In genomic region chr6:106510090-106510970, GRCh38 we compare ENCODE assay signal across 8 cellular contexts.
DNase-seq lines count a peak whose midpoint lies in the region; ATAC-seq and TF ChIP-seq lines count a peak whose summit lies in the region.

No MANE protein-coding gene starts in this region.

- peaks cover 9% of the 10 kb centered on the region for H3F3A ChIP-seq in neural progenitor cell (ENCODE audit: low read depth)

- H3K4me2 ChIP-seq in fibroblast of lung (ENCODE audit: extremely low read depth, insufficient read depth, low read length) (peak overlapping the region; percentile 91), neural progenitor cell (peak overlapping the region; percentile 97)

- peaks cover 8% of the 10 kb centered on the region for H3K27me3 ChIP-seq in fibroblast of lung (ENCODE audit: control insufficient read depth, insufficient read depth, low read length)
- peaks cover 92% of the 10 kb centered on the region for H3K27me3 ChIP-seq in neural progenitor cell
- H3K27me3 ChIP-seq in upper lobe of right lung, result no peaks in the 10 kb centered on the region

- intact Hi-C loops in upper lobe of right lung (cut with DNase I), result loop anchor here (10.0 kb wide), 1 partner anchor 1036 kb away; no protein-coding TSS in a partner anchor

- peaks cover 21% of the 10 kb centered on the region for H3K4me1 Mint-ChIP-seq in neural progenitor cell

- ATAC-seq in GM18502 (IDR thresholded peaks at IDR 0.05; ENCODE audit: poor library complexity, unreplicated experiment) (peak; percentile 51), HG02981 (IDR thresholded peaks at IDR 0.05; ENCODE audit: unreplicated experiment) (peak; percentile 39), upper lobe of right lung (peak; percentile 63)

- H3K4me1 ChIP-seq in fibroblast of lung (ENCODE audit: control insufficient read depth, extremely low read depth, insufficient read depth, low read length), result peaks cover 12% of the 10 kb centered on the region
- H3K4me1 ChIP-seq in neural progenitor cell, result peaks cover 10% of the 10 kb centered on the region
- H3K4me1 ChIP-seq in upper lobe of right lung, result peaks cover 39% of the 10 kb centered on the region

- H2AFZ ChIP-seq in fibroblast of lung (ENCODE audit: low read length) (peak overlapping the region; percentile 25), neural progenitor cell (replicated peaks) (peak overlapping the region; percentile 87)

- H3K79me2 ChIP-seq in fibroblast of lung (ENCODE audit: control insufficient read depth, insufficient read depth, low read length) (no peaks in the 10 kb centered on the region), neural progenitor cell (ENCODE audit: low read depth) (no peaks in the 10 kb centered on the region)

- H3K9ac ChIP-seq in fibroblast of lung (ENCODE audit: insufficient read depth, low read length) (no peak overlapping the region), neural progenitor cell (no peak overlapping the region)

- peak overlapping the region; percentile 88 for H3K4me3 Mint-ChIP-seq in neural progenitor cell

- peaks cover 70% of the 10 kb centered on the region for H3K27me3 Mint-ChIP-seq in neural progenitor cell (ENCODE audit: insufficient read depth, low read depth)

- H3K36me3 Mint-ChIP-seq in neural progenitor cell, result no peaks in the 10 kb centered on the region

- no peaks in the 10 kb centered on the region for H4K20me1 ChIP-seq in fibroblast of lung (ENCODE audit: control insufficient read depth, extremely low read depth, insufficient read depth, low read length)
- peaks cover 9% of the 10 kb centered on the region for H4K20me1 ChIP-seq in neural progenitor cell (ENCODE audit: low read depth)

- TF ChIP-seq CTCF in fibroblast of lung (conservative IDR thresholded peaks at IDR 0.05 in 1 of 2, IDR thresholded peaks at IDR 0.05 in 1 of 2; ENCODE audit: low read depth in 1 of 2, low read length in 2 of 2), result no peak
- peak; percentile 33 for TF ChIP-seq CTCF in neural progenitor cell (IDR thresholded peaks at IDR 0.05)
- no peak for TF ChIP-seq CTCF in upper lobe of right lung (IDR thresholded peaks at IDR 0.05)

- H3K27ac ChIP-seq in fibroblast of lung (ENCODE audit: insufficient read depth, low read length) (no peak overlapping the region), neural progenitor cell (no peak overlapping the region), upper lobe of right lung (no peak overlapping the region)

- no peaks in the 10 kb centered on the region for H3K36me3 ChIP-seq in fibroblast of lung (ENCODE audit: control insufficient read depth, insufficient read depth, low read length)
- H3K36me3 ChIP-seq in neural progenitor cell, result no peaks in the 10 kb centered on the region
- H3K36me3 ChIP-seq in upper lobe of right lung, result no peaks in the 10 kb centered on the region

- H3K9me3 ChIP-seq in fibroblast of lung (ENCODE audit: control insufficient read depth, insufficient read depth, low read depth, low read length) (no peaks in the 10 kb centered on the region), neural progenitor cell (ENCODE audit: low read depth) (no peaks in the 10 kb centered on the region), upper lobe of right lung (no peaks in the 10 kb centered on the region)

- H3K27ac Mint-ChIP-seq in neural progenitor cell, result no peak overlapping the region

- peak overlapping the region; percentile 45 to 80 (median 58) for H3K4me3 ChIP-seq in fibroblast of lung (replicated peaks in 1 of 4; ENCODE audit: control extremely low read depth in 1 of 4, insufficient read depth in 1 of 4, low read depth in 3 of 4, low read length in 4 of 4)
- peak overlapping the region; percentile 62 for H3K4me3 ChIP-seq in neural progenitor cell
- H3K4me3 ChIP-seq in upper lobe of right lung, result peak overlapping the region; percentile 75

- DNase-seq in NCI-H774 (lab: John Stamatoyannopoulos, UW) (peak; percentile 68), activated T-cell treated with anti-CD3 and anti-CD28 coated beads for 48 hours (ENCODE audit: low read depth) (peak; percentile 58), fibroblast of lung (ENCODE audit: low read depth in 2 of 2) (peak; percentile 36 to 59), neural progenitor cell (ENCODE audit: low spot score) (peak; percentile 69), upper lobe of right lung (peak; percentile 92), epidermal melanocyte (ENCODE audit: insufficient read length, low spot score) (no peak)

- H3K9me3 Mint-ChIP-seq in neural progenitor cell, result peaks cover 5% of the 10 kb centered on the region
